ENCODE assay signal across 14 cellular contexts in genomic region chr10:11298116-11298515, GRCh38.
DNase-seq lines count a peak whose midpoint lies in the region; ATAC-seq and TF ChIP-seq lines count a peak whose summit lies in the region.
"Had no signal": no experiment of that assay in that cellular context is flagged by ENCODE, and none has a peak within 500 bp of the region (broad histone marks: within the 10 kb centered on the region; RNA-seq: fewer than 3 reads in every experiment).

No MANE protein-coding gene starts in this region.

- H3K4me3 Mint-ChIP-seq in activated CD4-positive, alpha-beta memory T cell treated with anti-CD3 and anti-CD28 coated beads, Interleukin-2, amount 10 ng/mL, durations not matched to agents 7 days and 5 days: no peak overlapping the region
- no peak overlapping the region for H3K4me3 Mint-ChIP-seq in stimulated activated memory B cell treated with anti-CD40 and anti-IgM and Interleukin-4, amounts not matched to agents 10 μg/mL and 1 μg/mL and 100 μg/mL, for 72 hours
- H3K4me3 Mint-ChIP-seq: T-helper 1 cell treated with Interleukin-12 subunit alpha and Interleukin-12 subunit beta and Interleukin-4 antibody, amounts not matched to agents 30 μg/mL and 1 μg/mL, for 36 hours had no signal

- no peaks in the 10 kb centered on the region for H3K9me3 Mint-ChIP-seq in activated CD4-positive, alpha-beta memory T cell treated with anti-CD3 and anti-CD28 coated beads, Interleukin-2, amount 10 ng/mL, durations not matched to agents 7 days and 5 days
- H3K9me3 Mint-ChIP-seq in stimulated activated memory B cell treated with anti-CD40 and anti-IgM and Interleukin-4, amounts not matched to agents 10 μg/mL and 1 μg/mL and 100 μg/mL, for 72 hours: peaks cover 2% of the 10 kb centered on the region
- H3K9me3 Mint-ChIP-seq: T-helper 1 cell treated with Interleukin-12 subunit alpha and Interleukin-12 subunit beta and Interleukin-4 antibody, amounts not matched to agents 30 μg/mL and 1 μg/mL, for 36 hours had no signal

- POLR2A ChIA-PET in activated CD4-positive, alpha-beta memory T cell treated with anti-CD3 and anti-CD28 coated beads, Interleukin-2, amount 10 ng/mL, durations not matched to agents 7 days and 5 days (lab: Charles Lee): no interaction called here

- ATAC-seq in Right ventricle myocardium superior (ENCODE audit: poor library complexity) (peak; percentile 44), Right ventricle myocardium inferior (no peak)
- ATAC-seq in stimulated activated memory B cell treated with anti-CD40 and anti-IgM and Interleukin-4, amounts not matched to agents 10 μg/mL and 1 μg/mL and 100 μg/mL, for 72 hours: no peak
- ATAC-seq: gastroesophageal sphincter, HCT116 had no signal

- intact Hi-C loops in Right ventricle myocardium superior (cut with DNase I): no loop called here
- intact Hi-C loops in Right ventricle myocardium inferior (cut with DNase I): no loop called here

- peak overlapping the region; percentile 25 for H3K27ac Mint-ChIP-seq in activated CD4-positive, alpha-beta memory T cell treated with anti-CD3 and anti-CD28 coated beads, Interleukin-2, amount 10 ng/mL, durations not matched to agents 7 days and 5 days
- H3K27ac Mint-ChIP-seq in stimulated activated memory B cell treated with anti-CD40 and anti-IgM and Interleukin-4, amounts not matched to agents 10 μg/mL and 1 μg/mL and 100 μg/mL, for 72 hours: peak overlapping the region; percentile 68

- H3K4me1 Mint-ChIP-seq in activated CD4-positive, alpha-beta memory T cell treated with anti-CD3 and anti-CD28 coated beads, Interleukin-2, amount 10 ng/mL, durations not matched to agents 7 days and 5 days: peaks cover 5% of the 10 kb centered on the region
- peaks cover 11% of the 10 kb centered on the region for H3K4me1 Mint-ChIP-seq in stimulated activated memory B cell treated with anti-CD40 and anti-IgM and Interleukin-4, amounts not matched to agents 10 μg/mL and 1 μg/mL and 100 μg/mL, for 72 hours

- no peak for DNase-seq in Right ventricle myocardium superior
- DNase-seq in Right ventricle myocardium inferior (ENCODE audit: missing footprints): no peak
- peak; percentile 14 for DNase-seq in activated CD4-positive, alpha-beta memory T cell treated with anti-CD3 and anti-CD28 coated beads, Interleukin-2, amount 10 ng/mL, durations not matched to agents 7 days and 5 days
- DNase-seq in foreskin fibroblast: peak; percentile 56 to 82
- DNase-seq in dermis blood vessel endothelial cell: no peak
- no peak for DNase-seq in Ammon's horn (ENCODE audit: low spot score)
- DNase-seq in stimulated activated CD4-positive, alpha-beta T cell treated with anti-CD3 and anti-CD28 coated beads, Interleukin-2, amount 100 ng/mL, for 48 hours: no peak
- DNase-seq: AML-193, NCI-H2171 treated with DMSO at 0.1 percent for 48 hours, sigmoid colon had no signal

- no peak overlapping the region for H3K4me3 ChIP-seq in foreskin fibroblast (ENCODE audit: low read depth in 1 of 2, low read length in 2 of 2)
- H3K4me3 ChIP-seq: gastroesophageal sphincter, sigmoid colon had no signal

- CTCF ChIA-PET in activated CD4-positive, alpha-beta memory T cell treated with anti-CD3 and anti-CD28 coated beads, Interleukin-2, amount 10 ng/mL, durations not matched to agents 7 days and 5 days (lab: Charles Lee): no interaction called here

- no peak for TF ChIP-seq CTCF in foreskin fibroblast (IDR thresholded peaks at IDR 0.05; ENCODE audit: low read depth, low read length)

- H3K36me3 Mint-ChIP-seq in activated CD4-positive, alpha-beta memory T cell treated with anti-CD3 and anti-CD28 coated beads, Interleukin-2, amount 10 ng/mL, durations not matched to agents 7 days and 5 days (ENCODE audit: low read depth): peaks cover 94% of the 10 kb centered on the region
- H3K36me3 Mint-ChIP-seq in stimulated activated memory B cell treated with anti-CD40 and anti-IgM and Interleukin-4, amounts not matched to agents 10 μg/mL and 1 μg/mL and 100 μg/mL, for 72 hours: peaks cover 95% of the 10 kb centered on the region

- H3K27me3 Mint-ChIP-seq in activated CD4-positive, alpha-beta memory T cell treated with anti-CD3 and anti-CD28 coated beads, Interleukin-2, amount 10 ng/mL, durations not matched to agents 7 days and 5 days: no peaks in the 10 kb centered on the region
- H3K27me3 Mint-ChIP-seq in stimulated activated memory B cell treated with anti-CD40 and anti-IgM and Interleukin-4, amounts not matched to agents 10 μg/mL and 1 μg/mL and 100 μg/mL, for 72 hours: no peaks in the 10 kb centered on the region

Comparison
In these comparisons a context has a peak if more than half of its experiments do, and no peak if none do; other contexts are left out.
1. DNase-seq: peak in activated CD4-positive, alpha-beta memory T cell treated with anti-CD3 and anti-CD28 coated beads, Interleukin-2, amount 10 ng/mL, durations not matched to agents 7 days and 5 days (single experiment) and foreskin fibroblast (2 of 2); none in Right ventricle myocardium superior (single experiment), Right ventricle myocardium inferior (single experiment), dermis blood vessel endothelial cell (single experiment), Ammon's horn (single experiment) and stimulated activated CD4-positive, alpha-beta T cell treated with anti-CD3 and anti-CD28 coated beads, Interleukin-2, amount 100 ng/mL, for 48 hours (0 of 2).